9 cellular contexts compared by ENCODE assay signal in the genomic region with DNA sequence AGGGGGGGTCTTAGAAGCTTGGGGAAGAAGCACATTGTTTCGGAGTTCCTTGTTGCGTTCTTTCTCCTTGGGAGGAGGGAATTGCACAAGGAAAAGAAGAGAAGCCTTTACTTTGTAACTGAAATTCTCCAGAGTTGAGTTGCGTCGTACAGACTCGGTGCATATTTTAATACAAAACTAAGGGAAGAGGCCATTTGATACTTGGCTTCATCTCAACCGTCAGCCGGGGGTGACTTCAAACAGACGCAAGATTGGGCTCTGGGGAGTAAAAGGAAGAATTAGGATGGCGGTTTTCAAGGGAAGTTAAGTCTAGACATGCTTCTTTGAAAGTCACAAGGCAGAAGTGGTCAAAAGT. TPM values are rescaled to one million over a fixed set of nuclear protein-coding genes. Genes with fewer than 3 reads are reported as not detected.
DNase-seq lines count a peak whose midpoint lies in the region; ATAC-seq and TF ChIP-seq lines count a peak whose summit lies in the region.
"Had no signal": no experiment of that assay in that cellular context is flagged by ENCODE, and none has a peak within 500 bp of the region (broad histone marks: within the 10 kb centered on the region; RNA-seq: fewer than 3 reads in every experiment).

No MANE protein-coding gene starts in this region.

- no peaks in the 10 kb centered on the region for H3K79me2 ChIP-seq in Karpas-422 (ENCODE audit: low read length)

- no peak overlapping the region for H3K4me2 ChIP-seq in Karpas-422 (ENCODE audit: low read depth, low read length, poor library complexity, severe bottlenecking)

- H3K4me3 Mint-ChIP-seq in endothelial cell (ENCODE audit: unreplicated experiment): peak overlapping the region; percentile 90
- H3K4me3 Mint-ChIP-seq in natural killer cell treated with Interleukin-12 subunit alpha and Interleukin-12 subunit beta and Interleukin-15 and Interleukin-18, amount 100 ng/mL, for 72 hours: peak overlapping the region; percentile 69

- WGBS in adrenal gland, 4 donors: 18 to 22% (median 20%) methylated on average over 9 of the region's 9 CpGs

- no peaks in the 10 kb centered on the region for H3K36me3 ChIP-seq in Karpas-422 (ENCODE audit: insufficient read depth, low read length)
- no peaks in the 10 kb centered on the region for H3K36me3 ChIP-seq in adrenal gland (replicated peaks in 1 of 2)

- no peak for ATAC-seq in natural killer cell treated with Interleukin-12 subunit alpha and Interleukin-12 subunit beta and Interleukin-15 and Interleukin-18, amount 100 ng/mL, for 72 hours
- ATAC-seq in GM18861 (IDR thresholded peaks at IDR 0.05; ENCODE audit: unreplicated experiment): no peak

- H3K4me1 ChIP-seq in Karpas-422 (ENCODE audit: low read length) (no peaks in the 10 kb centered on the region), adrenal gland (replicated peaks in 1 of 2) (peaks cover 5 to 21% of the 10 kb centered on the region in 2 donors)

- H3K27me3 ChIP-seq in Karpas-422 (ENCODE audit: low read length) (0 out of 2 replicates have a peak, but pooled peaks cover 3% of the 10 kb centered on the region), adrenal gland (peaks cover 18% of the 10 kb centered on the region)

- TF ChIP-seq CTCF in AG04449 (IDR thresholded peaks at IDR 0.05; ENCODE audit: insufficient read depth, low read length, missing control alignments) (no peak), LNCaP clone FGC (IDR thresholded peaks at IDR 0.05; ENCODE audit: control insufficient read depth, extremely low read depth, insufficient read depth) (no peak), endothelial cell (IDR thresholded peaks at IDR 0.05; ENCODE audit: unreplicated experiment) (no peak), adrenal gland (IDR thresholded peaks at IDR 0.05) (no peak)

- CTCF ChIA-PET in AG04449 (lab: Yijun Ruan, JAX): interaction anchor here (1.4 kb wide), 1 partner anchor 13 kb away, joined by 3 read pairs; no protein-coding TSS in a partner anchor

- H3K9me2 ChIP-seq in Karpas-422 (replicated peaks; ENCODE audit: insufficient read depth, low read length): no peaks in the 10 kb centered on the region

- DNase-seq in AG04449 (ENCODE audit: low read depth, low spot score) (no peak), LNCaP clone FGC (ENCODE audit: low read depth) (no peak), endothelial cell (ENCODE audit: low spot score) (no peak), NCI-H748 (lab: John Stamatoyannopoulos, UW; ENCODE audit: unreplicated experiment) (no peak), Karpas-422 (no peak), adrenal gland (no peak)
- no peak for DNase-seq in natural killer cell treated with Interleukin-12 subunit alpha and Interleukin-12 subunit beta and Interleukin-15 and Interleukin-18, amount 100 ng/mL, for 72 hours (ENCODE audit: low spot score)
- DNase-seq: cerebellar nuclear complex had no signal

- H2AFZ ChIP-seq in Karpas-422 (ENCODE audit: low read length): no peak overlapping the region

- POLR2A ChIA-PET in AG04449 (lab: Yijun Ruan, JAX): no interaction called here

- no peak for TF ChIP-seq POLR2A in adrenal gland (IDR thresholded peaks at IDR 0.05)

- H3K36me3 Mint-ChIP-seq in endothelial cell (ENCODE audit: low read depth, unreplicated experiment): peaks cover 6% of the 10 kb centered on the region
- peaks cover 7% of the 10 kb centered on the region for H3K36me3 Mint-ChIP-seq in natural killer cell treated with Interleukin-12 subunit alpha and Interleukin-12 subunit beta and Interleukin-15 and Interleukin-18, amount 100 ng/mL, for 72 hours

- H3K27ac Mint-ChIP-seq in endothelial cell (ENCODE audit: unreplicated experiment): no peak overlapping the region
- H3K27ac Mint-ChIP-seq in natural killer cell treated with Interleukin-12 subunit alpha and Interleukin-12 subunit beta and Interleukin-15 and Interleukin-18, amount 100 ng/mL, for 72 hours: no peak overlapping the region

- no peak overlapping the region for H3K9ac ChIP-seq in Karpas-422 (ENCODE audit: low read length)

- H3K9me3 ChIP-seq in Karpas-422 (ENCODE audit: low read length) (no peaks in the 10 kb centered on the region), adrenal gland (replicated peaks in 1 of 3) (no peaks in the 10 kb centered on the region)

- H3K4me1 Mint-ChIP-seq in endothelial cell (ENCODE audit: unreplicated experiment): peaks cover 6% of the 10 kb centered on the region
- peaks cover 12 to 15% of the 10 kb centered on the region in 2 donors for H3K4me1 Mint-ChIP-seq in natural killer cell treated with Interleukin-12 subunit alpha and Interleukin-12 subunit beta and Interleukin-15 and Interleukin-18, amount 100 ng/mL, for 72 hours (ENCODE audit: low read depth in 2 of 2)

- H3K27ac ChIP-seq in Karpas-422 (ENCODE audit: low read length) (no peak overlapping the region), adrenal gland (peak overlapping the region in 2 of 5 donors; percentile 41 to 68)

- no peaks in the 10 kb centered on the region for H3K9me3 Mint-ChIP-seq in endothelial cell (ENCODE audit: unreplicated experiment)
- no peaks in the 10 kb centered on the region for H3K9me3 Mint-ChIP-seq in natural killer cell treated with Interleukin-12 subunit alpha and Interleukin-12 subunit beta and Interleukin-15 and Interleukin-18, amount 100 ng/mL, for 72 hours

- peaks cover 2% of the 10 kb centered on the region for H3K27me3 Mint-ChIP-seq in endothelial cell (ENCODE audit: unreplicated experiment)
- H3K27me3 Mint-ChIP-seq in natural killer cell treated with Interleukin-12 subunit alpha and Interleukin-12 subunit beta and Interleukin-15 and Interleukin-18, amount 100 ng/mL, for 72 hours: peaks cover 48 to 79% of the 10 kb centered on the region in 2 donors

- no peaks in the 10 kb centered on the region for H4K20me1 ChIP-seq in Karpas-422 (ENCODE audit: insufficient read depth, low read depth, low read length)

- H3K4me3 ChIP-seq in AG04449 (ENCODE audit: low read depth, low read length) (peak overlapping the region; percentile 54), LNCaP clone FGC (ENCODE audit: low read depth, low read length) (peak overlapping the region; percentile 56), Karpas-422 (ENCODE audit: low read length) (no peak overlapping the region), adrenal gland (peak overlapping the region in 2 of 4 donors; percentile 47 to 60)

- intact Hi-C loops in adrenal gland (cut with DNase I): no loop called here

RNA-seq across cellular contexts. Expression of a gene that starts 1.5 kb away (rescaled TPM):
- 2.9 TPM for total RNA-seq in endothelial cell (ENCODE audit: unreplicated experiment)
- not detected for total RNA-seq in natural killer cell treated with Interleukin-12 subunit alpha and Interleukin-12 subunit beta and Interleukin-15 and Interleukin-18, amount 100 ng/mL, for 72 hours
- total RNA-seq in Karpas-422 (2014; rRNA removed; shearing (Covaris generic); ENCODE audit: low replicate concordance): not detected in 2 replicates
- total RNA-seq in adrenal gland: 1 to 10 TPM in 5 of 8 donors, under 1 TPM in 3; 0.26 to 2.2 (median 1.1) TPM
- polyA plus RNA-seq in adrenal gland: 1 to 10 TPM in 2 of 3 donors, under 1 TPM in 1; 0.31 to 1.4 (median 1.0) TPM
